ENCODE assay signal across 12 cellular contexts in genomic region chr3:69236808-69237707, GRCh38.
DNase-seq lines count a peak whose midpoint lies in the region; ATAC-seq, FAIRE-seq and TF ChIP-seq lines count a peak whose summit lies in the region.
"Had no signal": no experiment of that assay in that cellular context is flagged by ENCODE, and none has a peak within 500 bp of the region (broad histone marks: within the 10 kb centered on the region; RNA-seq: fewer than 3 reads in every experiment).

No MANE protein-coding gene starts in this region.

- H3K27me3 ChIP-seq in body of pancreas (no peaks in the 10 kb centered on the region), stomach (no peaks in the 10 kb centered on the region)
- H3K27me3 ChIP-seq: BE2C had no signal

- peak overlapping the region; percentile 55 for H3K4me3 Mint-ChIP-seq in activated T-cell treated with anti-CD3 and anti-CD28 coated beads, Interleukin-2, amount 50 U/mL, for 4 hours
- H3K4me3 Mint-ChIP-seq: naive B cell had no signal

- no peak overlapping the region for H3K4me3 ChIP-seq in body of pancreas
- peak overlapping the region; percentile 11 to 35 (median 24) for H3K4me3 ChIP-seq in stomach

- TF ChIP-seq POLR2A in body of pancreas (IDR thresholded peaks at IDR 0.05), result no peak
- TF ChIP-seq POLR2A in stomach (IDR thresholded peaks at IDR 0.05), result no peak
- TF ChIP-seq POLR2A in H54 (IDR thresholded peaks at IDR 0.05; ENCODE audit: low read depth, low read length), result no peak

- no peak for DNase-seq in activated T-cell treated with anti-CD3 and anti-CD28 coated beads, Interleukin-2, amount 50 U/mL, for 4 hours
- DNase-seq in activated T-cell treated with anti-CD3 and anti-CD28 coated beads, Interleukin-2, amount 50 U/mL, for 48 hours, result no peak
- DNase-seq in body of pancreas (peak in 1 of 4 donors; percentile 14), kidney glomerular epithelial cell (lab: John Stamatoyannopoulos, UW) (peak; percentile 22), stomach (no peak), hippocampal formation (lab: John Stamatoyannopoulos, UW) (no peak), H54 (ENCODE audit: insufficient read length, low spot score) (no peak)
- DNase-seq: BE2C; naive B cell; stimulated activated CD8-positive, alpha-beta memory T cell treated with anti-CD3 and anti-CD28 coated beads, Interleukin-4, amount 100 ng/mL, for 48 hours had no signal

- no peak for FAIRE-seq in H54 (lab: Jason Lieb, UNC)

- H3K4me1 Mint-ChIP-seq in activated T-cell treated with anti-CD3 and anti-CD28 coated beads, Interleukin-2, amount 50 U/mL, for 4 hours (ENCODE audit: low read depth), result peaks cover 21% of the 10 kb centered on the region

- peaks cover 15% of the 10 kb centered on the region for H3K4me1 ChIP-seq in body of pancreas
- H3K4me1 ChIP-seq in stomach, result peaks cover 10 to 45% (median 19%) of the 10 kb centered on the region in 4 donors
- H3K4me1 ChIP-seq: BE2C had no signal

- ATAC-seq in activated T-cell treated with anti-CD3 and anti-CD28 coated beads, Interleukin-2, amount 50 U/mL, for 4 hours, result peak in 1 of 2 donors; percentile 30
- ATAC-seq in body of pancreas (peak; percentile 52), HG02798 (IDR thresholded peaks at IDR 0.05; ENCODE audit: poor library complexity, unreplicated experiment) (no peak)

- peak overlapping the region in 3 of 4 donors; percentile 14 to 52 (median 26) for H3K27ac ChIP-seq in body of pancreas
- H3K27ac ChIP-seq in stomach, result peak overlapping the region; percentile 20 to 75 (median 66)
- H3K27ac ChIP-seq: VCaP had no signal

- no peaks in the 10 kb centered on the region for H3K36me3 Mint-ChIP-seq in activated T-cell treated with anti-CD3 and anti-CD28 coated beads, Interleukin-2, amount 50 U/mL, for 4 hours (ENCODE audit: insufficient read depth)
- H3K36me3 Mint-ChIP-seq: naive B cell had no signal

- no peaks in the 10 kb centered on the region for H3K9me3 Mint-ChIP-seq in activated T-cell treated with anti-CD3 and anti-CD28 coated beads, Interleukin-2, amount 50 U/mL, for 4 hours
- H3K9me3 Mint-ChIP-seq: naive B cell had no signal

- H3K9me3 ChIP-seq in body of pancreas (no peaks in the 10 kb centered on the region), stomach (no peaks in the 10 kb centered on the region)
- H3K9me3 ChIP-seq: BE2C had no signal

- no peak for TF ChIP-seq CTCF in body of pancreas (IDR thresholded peaks at IDR 0.05)
- TF ChIP-seq CTCF in stomach (IDR thresholded peaks at IDR 0.05), result no peak

- intact Hi-C loops in body of pancreas (cut with DNase I) (no loop called here), stomach (cut with DNase I; ENCODE audit: low total_unique reads) (no loop called here)

- WGBS in body of pancreas, 2 donors, result 49% methylated on average over 8 of the region's 8 CpGs
- WGBS in stomach, 5 donors, result 32 to 54% (median 45%) methylated on average over 8 of the region's 8 CpGs

- no peaks in the 10 kb centered on the region for H3K27me3 Mint-ChIP-seq in activated T-cell treated with anti-CD3 and anti-CD28 coated beads, Interleukin-2, amount 50 U/mL, for 4 hours (ENCODE audit: low read depth)
- H3K27me3 Mint-ChIP-seq: naive B cell had no signal

- no peak for TF ChIP-seq EP300 in stomach (IDR thresholded peaks at IDR 0.05)

- no peaks in the 10 kb centered on the region for H3K36me3 ChIP-seq in body of pancreas (replicated peaks in 1 of 2; ENCODE audit: insufficient read depth in 1 of 2, low read depth in 2 of 2)
- H3K36me3 ChIP-seq in stomach, result no peaks in the 10 kb centered on the region
- H3K36me3 ChIP-seq: BE2C had no signal

Comparison
In these comparisons a context has a peak if more than half of its experiments do, and no peak if none do; other contexts are left out.
1. H3K4me3 ChIP-seq: peak in stomach (4 of 4); none in body of pancreas (0 of 2).